In the genomic region with DNA sequence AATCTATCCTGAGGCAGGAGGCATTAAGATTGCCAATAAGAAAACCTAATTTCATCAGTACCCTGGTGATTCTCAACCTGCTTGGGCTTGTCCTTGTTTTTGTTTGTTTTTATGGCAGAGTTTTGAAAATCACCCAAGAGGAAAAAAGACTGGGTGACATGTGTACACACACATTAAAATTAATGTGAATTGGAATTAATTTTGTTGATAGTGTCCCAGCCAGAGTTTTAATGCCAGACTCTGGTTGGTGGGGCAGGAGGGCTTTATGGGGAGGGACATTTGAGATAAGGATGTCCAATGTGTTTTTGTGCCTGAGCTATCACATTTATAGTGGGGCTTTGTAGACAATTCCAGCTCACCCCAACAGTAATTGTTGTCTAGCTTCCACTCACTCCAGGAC, we compare ENCODE assay signal across 17 cellular contexts.
DNase-seq lines count a peak whose midpoint lies in the region; ATAC-seq and TF ChIP-seq lines count a peak whose summit lies in the region.
"Had no signal": no experiment of that assay in that cellular context is flagged by ENCODE, and none has a peak within 500 bp of the region (broad histone marks: within the 10 kb centered on the region; RNA-seq: fewer than 3 reads in every experiment).

No MANE protein-coding gene starts in this region.

- H3K36me3 ChIP-seq in OCI-LY7 (ENCODE audit: insufficient read depth, low read length) (no peaks in the 10 kb centered on the region), mammary epithelial cell (ENCODE audit: insufficient read depth, low read length) (no peaks in the 10 kb centered on the region)
- H3K36me3 ChIP-seq: SJCRH30 had no signal

- peak; percentile 95 for DNase-seq in DMS153 (lab: John Stamatoyannopoulos, UW)
- DNase-seq in NCI-H1105 (lab: John Stamatoyannopoulos, UW), result peak; percentile 93
- peak; percentile 56 for DNase-seq in NCI-H2081 treated with DMSO at 0.1 percent for 48 hours (lab: John Stamatoyannopoulos, UW)
- peak; percentile 96 for DNase-seq in NCI-H748 (lab: John Stamatoyannopoulos, UW; ENCODE audit: unreplicated experiment)
- DNase-seq in OCI-LY7 (ENCODE audit: low spot score), result no peak
- no peak for DNase-seq in omental fat pad (ENCODE audit: low spot score)
- DNase-seq in mammary epithelial cell, result no peak
- DNase-seq: MV-4-11, NCI-H1436, NCI-H2029, NCI-H345, NCI-H526, OCI-M1, SJCRH30, T-cell had no signal

- in situ Hi-C loops in mammary epithelial cell (cut with MboI; ENCODE audit: low sequenced_read_pairs in 2 of 2), result no loop called here

- no peak overlapping the region for H3K4me3 ChIP-seq in OCI-LY7 (ENCODE audit: low read depth, low read length, poor library complexity, severe bottlenecking)
- no peak overlapping the region for H3K4me3 ChIP-seq in mammary epithelial cell (replicated peaks in 1 of 3; ENCODE audit: insufficient read depth in 1 of 3, low read depth in 2 of 3, low read length in 3 of 3)
- H3K4me3 ChIP-seq: SJCRH30 had no signal

- H3K27me3 ChIP-seq in mammary epithelial cell (ENCODE audit: insufficient read depth, low read length), result peaks cover 4% of the 10 kb centered on the region
- H3K27me3 ChIP-seq: SJCRH30 had no signal

- H3K79me2 ChIP-seq in OCI-LY7 (ENCODE audit: insufficient read depth, low read depth, low read length), result no peaks in the 10 kb centered on the region
- H3K79me2 ChIP-seq in mammary epithelial cell (ENCODE audit: insufficient read depth, low read length), result no peaks in the 10 kb centered on the region

- H2AFZ ChIP-seq in OCI-LY7 (ENCODE audit: low read length), result no peak overlapping the region
- H2AFZ ChIP-seq in mammary epithelial cell (ENCODE audit: low read depth, low read length), result no peak overlapping the region

- POLR2A ChIA-PET in OCI-LY7 (lab: Charles Lee), result no interaction called here

- TF ChIP-seq CTCF in OCI-LY7 (conservative IDR thresholded peaks at IDR 0.05; ENCODE audit: low read length), result no peak
- TF ChIP-seq CTCF in omental fat pad (IDR thresholded peaks at IDR 0.05), result no peak
- TF ChIP-seq CTCF in mammary epithelial cell (conservative IDR thresholded peaks at IDR 0.05 in 1 of 2, IDR thresholded peaks at IDR 0.05 in 1 of 2; ENCODE audit: extremely low read depth in 1 of 2, insufficient read depth in 1 of 2, low read depth in 1 of 2, low read length in 2 of 2), result no peak

- H3K4me1 ChIP-seq in OCI-LY7 (ENCODE audit: insufficient read depth, low read length, poor library complexity, severe bottlenecking) (no peaks in the 10 kb centered on the region), mammary epithelial cell (ENCODE audit: insufficient read depth, low read length) (no peaks in the 10 kb centered on the region)

- no peak overlapping the region for H3K4me2 ChIP-seq in OCI-LY7 (ENCODE audit: low read length)
- H3K4me2 ChIP-seq in mammary epithelial cell (ENCODE audit: insufficient read depth, low read depth, low read length), result no peak overlapping the region

- intact Hi-C loops in OCI-LY7 (cut with micrococcal nuclease; ENCODE audit: unreplicated experiment), result no loop called here
- intact Hi-C loops in mammary epithelial cell (cut with micrococcal nuclease), result no loop called here

- no peaks in the 10 kb centered on the region for H3K9me2 ChIP-seq in OCI-LY7 (ENCODE audit: insufficient read depth, low read length)

- no peak overlapping the region for H3K9ac ChIP-seq in mammary epithelial cell (ENCODE audit: insufficient read depth, low read length)

- H3K27ac ChIP-seq in OCI-LY7 (ENCODE audit: low read depth, low read length, poor library complexity, severe bottlenecking) (no peak overlapping the region), mammary epithelial cell (ENCODE audit: insufficient read depth, low read depth, low read length) (no peak overlapping the region)
- H3K27ac ChIP-seq: SJCRH30 had no signal

- dilution Hi-C loops in mammary epithelial cell (cut with HindIII; ENCODE audit: low sequenced_read_pairs), result no loop called here

- BruUV-seq in OCI-LY7 (replicated peaks; lab: Mats Ljungman, UMichigan) (no TSS peak), mammary epithelial cell (replicated peaks; lab: Mats Ljungman, UMichigan) (no TSS peak)

- ATAC-seq in HG03039 (IDR thresholded peaks at IDR 0.05; ENCODE audit: unreplicated experiment), result no peak
- no peak for ATAC-seq in omental fat pad (ENCODE audit: low FRiP score)
- ATAC-seq: HCT116, T-cell had no signal

- CTCF ChIA-PET in OCI-LY7 (lab: Charles Lee; ENCODE audit: unreplicated experiment) (no interaction called here), mammary epithelial cell (lab: Charles Lee; ENCODE audit: low non-redundant PET) (no interaction called here)

- H4K20me1 ChIP-seq in OCI-LY7 (ENCODE audit: insufficient read depth, low read length) (no peaks in the 10 kb centered on the region), mammary epithelial cell (ENCODE audit: insufficient read depth, low read length) (no peaks in the 10 kb centered on the region)

- H3K9me3 ChIP-seq in OCI-LY7 (ENCODE audit: low read length), result no peaks in the 10 kb centered on the region
- no peaks in the 10 kb centered on the region for H3K9me3 ChIP-seq in mammary epithelial cell (replicated peaks; ENCODE audit: insufficient read depth, low read length)
- H3K9me3 ChIP-seq: SJCRH30 had no signal

Comparison
In these comparisons a context has a peak if more than half of its experiments do, and no peak if none do; other contexts are left out.
1. DNase-seq: peak in DMS153 (single experiment), NCI-H1105 (single experiment), NCI-H2081 treated with DMSO at 0.1 percent for 48 hours (single experiment) and NCI-H748 (single experiment); none in OCI-LY7 (single experiment), omental fat pad (single experiment) and mammary epithelial cell (single experiment).